In the genomic region with DNA sequence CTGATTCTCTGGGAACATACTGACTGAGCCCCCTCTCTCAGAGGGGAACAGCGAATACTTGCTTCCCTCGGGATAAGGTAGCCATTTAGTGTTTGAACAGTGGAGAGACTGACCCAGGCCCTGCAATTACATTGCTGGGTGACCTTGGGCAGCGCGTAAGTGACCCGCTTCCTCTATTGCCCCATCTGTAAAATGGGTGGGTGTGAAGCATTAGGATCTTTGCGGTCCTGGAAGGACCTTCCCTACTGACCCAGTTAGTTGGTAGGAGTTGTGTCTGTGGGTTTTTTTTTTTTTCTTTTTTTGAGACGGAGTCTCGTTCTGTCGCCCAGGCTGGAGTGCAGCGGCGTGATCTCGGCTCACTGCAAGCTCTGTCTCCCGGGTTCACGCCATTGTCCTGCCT, we compare ENCODE assay signal across 1 cellular context.
TF ChIP-seq lines count a peak whose summit lies in the region.

No MANE protein-coding gene starts in this region.

TF ChIP-seq in H1, 55 proteins besides CTCF, POLR2A, EP300 and RAD21:
- TF ChIP-seq NANOG (IDR thresholded peaks at IDR 0.05; ENCODE audit: insufficient read depth, low read depth, low read length, poor library complexity, severe bottlenecking) (no peak), JUND (IDR thresholded peaks at IDR 0.05; ENCODE audit: low read length) (no peak), ASH2L (IDR thresholded peaks at IDR 0.05; ENCODE audit: low read length) (no peak), TEAD4 (IDR thresholded peaks at IDR 0.05; ENCODE audit: low read depth, low read length) (no peak), PHF8 (conservative IDR thresholded peaks at IDR 0.05; ENCODE audit: low read depth, low read length) (no peak), YY1 (IDR thresholded peaks at IDR 0.05; ENCODE audit: low read depth, low read length) (no peak), RXRA (IDR thresholded peaks at IDR 0.05; ENCODE audit: insufficient read depth, low read depth, low read length) (no peak), SIX5 (IDR thresholded peaks at IDR 0.05; ENCODE audit: low read depth, low read length) (no peak), EZH2 (IDR thresholded peaks at IDR 0.05; ENCODE audit: low read depth, low read length, severe bottlenecking) (no peak), CHD1 (IDR thresholded peaks at IDR 0.05; ENCODE audit: low read depth, low read length) (no peak), SP1 (IDR thresholded peaks at IDR 0.05; ENCODE audit: low read depth, low read length) (no peak), CBX5 (IDR thresholded peaks at IDR 0.05; ENCODE audit: low read depth, low read length) (no peak), POU5F1 (IDR thresholded peaks at IDR 0.05; ENCODE audit: low read depth, low read length) (no peak), RBBP5 (IDR thresholded peaks at IDR 0.05; ENCODE audit: borderline replicate concordance, low read depth, low read length) (no peak), BRCA1 (IDR thresholded peaks at IDR 0.05; ENCODE audit: low read depth, low read length) (no peak), MAFK (IDR thresholded peaks at IDR 0.05; ENCODE audit: low read depth, low read length) (no peak)
- TF ChIP-seq, protein P1, sequence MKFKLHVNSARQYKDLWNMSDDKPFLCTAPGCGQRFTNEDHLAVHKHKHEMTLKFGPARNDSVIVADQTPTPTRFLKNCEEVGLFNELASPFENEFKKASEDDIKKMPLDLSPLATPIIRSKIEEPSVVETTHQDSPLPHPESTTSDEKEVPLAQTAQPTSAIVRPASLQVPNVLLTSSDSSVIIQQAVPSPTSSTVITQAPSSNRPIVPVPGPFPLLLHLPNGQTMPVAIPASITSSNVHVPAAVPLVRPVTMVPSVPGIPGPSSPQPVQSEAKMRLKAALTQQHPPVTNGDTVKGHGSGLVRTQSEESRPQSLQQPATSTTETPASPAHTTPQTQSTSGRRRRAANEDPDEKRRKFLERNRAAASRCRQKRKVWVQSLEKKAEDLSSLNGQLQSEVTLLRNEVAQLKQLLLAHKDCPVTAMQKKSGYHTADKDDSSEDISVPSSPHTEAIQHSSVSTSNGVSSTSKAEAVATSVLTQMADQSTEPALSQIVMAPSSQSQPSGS (IDR thresholded peaks at IDR 0.05; ENCODE audit: low read length), result no peak
TF ChIP-seq in H1: peak in this region for 0.
